ENCODE assay signal across 25 cellular contexts in the genomic region with DNA sequence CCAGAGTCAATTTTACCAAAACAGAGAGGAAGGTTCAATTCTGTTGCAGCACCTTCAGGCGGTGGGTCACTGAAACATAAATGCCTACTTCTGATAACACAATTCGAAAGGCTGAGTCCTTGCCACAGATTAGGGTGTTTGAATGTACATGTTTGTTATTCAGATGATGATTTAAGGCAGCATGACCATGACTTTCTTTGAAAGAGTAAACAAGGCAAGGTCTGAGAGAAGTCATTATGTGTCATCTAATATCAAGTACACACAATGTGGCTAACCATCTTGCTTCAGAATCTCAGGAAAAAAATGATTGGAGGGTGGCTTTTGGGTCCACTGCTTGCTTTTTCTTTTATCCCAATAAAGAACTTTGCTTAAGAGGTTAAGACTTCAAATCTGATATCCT.
"Had no signal": no experiment of that assay in that cellular context is flagged by ENCODE, and none has a peak within 500 bp of the region (broad histone marks: within the 10 kb centered on the region; RNA-seq: fewer than 3 reads in every experiment).

No MANE protein-coding gene starts in this region.

- H3K27ac ChIP-seq: brain microvascular endothelial cell, cardiac muscle cell, KMS-11, PC-9, SK-N-MC had no signal

- ATAC-seq: activated CD8-positive, alpha-beta T cell treated with anti-CD3 and anti-CD28 coated beads for 36 hours; activated T-cell treated with anti-CD3 and anti-CD28 coated beads, Interleukin-2, amount 50 U/mL, for 72 hours; activated T-helper 17 cell treated with anti-CD3 and anti-CD28 coated beads, Interleukin-2, amount 50 U/mL, for 72 hours had no signal

- H3K4me3 ChIP-seq: cardiac muscle cell, PC-9, SK-N-MC had no signal

- H3K36me3 ChIP-seq: brain microvascular endothelial cell, cardiac muscle cell had no signal

- H3K27me3 ChIP-seq: brain microvascular endothelial cell, cardiac muscle cell had no signal

- DNase-seq: activated CD4-positive, alpha-beta T cell treated with anti-CD3 and anti-CD28 coated beads, Interleukin-2, amount 10 ng/mL, durations not matched to agents 24 days and 14 days; activated CD4-positive, alpha-beta T cell treated with anti-CD3 and anti-CD28 coated beads, Interleukin-2, amount 50 U/mL, for 4 hours; activated CD8-positive, alpha-beta T cell treated with anti-CD3 and anti-CD28 coated beads for 36 hours; activated effector memory CD4-positive, alpha-beta T cell treated with anti-CD3 and anti-CD28 coated beads, Interleukin-2, amount 50 U/mL, for 16 hours; activated naive CD4-positive, alpha-beta T cell; activated naive CD4-positive, alpha-beta T cell treated with anti-CD3 and anti-CD28 coated beads, Interleukin-2, amount 50 U/mL, for 16 hours; activated naive CD8-positive, alpha-beta T cell treated with anti-CD3 and anti-CD28 coated beads for 36 hours; activated T-cell treated with anti-CD3 and anti-CD28 coated beads, Interleukin-2, amount 50 U/mL, for 1 hour; activated T-cell treated with anti-CD3 and anti-CD28 coated beads, Interleukin-2, amount 50 U/mL, for 72 hours; amniotic stem cell; aorta; brain microvascular endothelial cell; NCI-H1092 treated with DMSO at 0.1 percent for 48 hours; NCI-H1694; NCI-H1930; NCI-H345; NCI-H524 treated with DMSO at 0.1 percent for 48 hours; NCI-H82; NK-92 treated with Interleukin-12 subunit alpha and Interleukin-12 subunit beta, amount 100 ng/mL, for 24 hours; Right ventricle myocardium superior had no signal
